Comparison of ENCODE assay signal across 1 cellular context in genomic region chr19:34985249-34986022, GRCh38.
TF ChIP-seq lines count a peak whose summit lies in the region.

No MANE protein-coding gene starts in this region.

TF ChIP-seq in HEK293, 187 proteins besides CTCF, POLR2A, EP300 and RAD21 (continued from another document):
- TF ChIP-seq, protein P1, sequence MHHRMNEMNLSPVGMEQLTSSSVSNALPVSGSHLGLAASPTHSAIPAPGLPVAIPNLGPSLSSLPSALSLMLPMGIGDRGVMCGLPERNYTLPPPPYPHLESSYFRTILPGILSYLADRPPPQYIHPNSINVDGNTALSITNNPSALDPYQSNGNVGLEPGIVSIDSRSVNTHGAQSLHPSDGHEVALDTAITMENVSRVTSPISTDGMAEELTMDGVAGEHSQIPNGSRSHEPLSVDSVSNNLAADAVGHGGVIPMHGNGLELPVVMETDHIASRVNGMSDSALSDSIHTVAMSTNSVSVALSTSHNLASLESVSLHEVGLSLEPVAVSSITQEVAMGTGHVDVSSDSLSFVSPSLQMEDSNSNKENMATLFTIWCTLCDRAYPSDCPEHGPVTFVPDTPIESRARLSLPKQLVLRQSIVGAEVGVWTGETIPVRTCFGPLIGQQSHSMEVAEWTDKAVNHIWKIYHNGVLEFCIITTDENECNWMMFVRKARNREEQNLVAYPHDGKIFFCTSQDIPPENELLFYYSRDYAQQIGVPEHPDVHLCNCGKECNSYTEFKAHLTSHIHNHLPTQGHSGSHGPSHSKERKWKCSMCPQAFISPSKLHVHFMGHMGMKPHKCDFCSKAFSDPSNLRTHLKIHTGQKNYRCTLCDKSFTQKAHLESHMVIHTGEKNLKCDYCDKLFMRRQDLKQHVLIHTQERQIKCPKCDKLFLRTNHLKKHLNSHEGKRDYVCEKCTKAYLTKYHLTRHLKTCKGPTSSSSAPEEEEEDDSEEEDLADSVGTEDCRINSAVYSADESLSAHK (tag by site-specific recombination; IDR thresholded peaks at IDR 0.05), result no peak
- TF ChIP-seq ZBTB17 (tag by site-specific recombination; IDR thresholded peaks at IDR 0.05) (peak; percentile 87), ZSCAN18 (tag by site-specific recombination; IDR thresholded peaks at IDR 0.05) (no peak)
TF ChIP-seq in HEK293: peak in this region for 2.
